8 cellular contexts compared by ENCODE assay signal in the genomic region with DNA sequence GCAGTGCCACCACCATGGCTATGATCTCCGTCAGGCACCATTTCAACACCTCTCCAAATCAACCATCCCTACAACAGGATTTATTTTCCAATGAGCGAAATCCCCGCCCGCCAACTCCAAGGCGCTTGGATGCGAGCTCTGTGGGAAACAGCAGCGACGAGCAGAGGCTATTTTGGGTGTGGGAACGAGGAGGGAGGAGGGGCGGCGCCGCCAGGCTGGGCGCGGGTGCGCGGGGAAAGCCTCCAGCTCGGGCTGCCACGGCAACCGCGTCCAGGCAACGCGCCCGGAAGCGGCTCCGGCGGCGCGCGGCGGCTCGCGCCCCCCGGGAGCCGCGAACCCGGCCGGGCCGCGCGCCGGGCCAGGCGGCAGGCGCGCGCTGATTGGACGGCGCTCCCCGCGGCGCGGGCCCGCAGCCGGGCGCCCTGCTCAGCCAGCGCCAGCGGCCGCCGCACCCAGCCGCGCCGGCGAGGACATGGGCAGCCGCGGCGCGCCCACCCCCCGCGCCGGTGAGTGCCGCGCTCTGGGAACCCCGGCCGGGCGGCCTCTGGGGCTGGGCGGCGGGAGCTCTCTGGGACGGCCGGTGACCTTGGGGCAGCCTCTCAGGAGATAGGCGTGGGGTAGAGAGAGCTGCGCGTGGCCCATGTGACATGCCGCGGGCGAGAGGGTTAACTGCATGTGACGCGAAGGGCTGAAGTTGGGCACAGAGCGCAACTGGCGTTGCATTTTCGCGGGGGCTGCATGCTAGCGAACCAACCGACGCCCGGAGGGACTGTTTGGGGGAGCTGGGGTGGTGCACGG. TPM values are rescaled to one million over a fixed set of nuclear protein-coding genes. Genes with fewer than 3 reads are reported as not detected.
DNase-seq lines count a peak whose midpoint lies in the region; ATAC-seq and TF ChIP-seq lines count a peak whose summit lies in the region.

Gene FAM81A (plus strand): TSS at position 410 of the 798 bp plus-strand sequence. CDS start 20,441 bp downstream, outside the sequence.

- H3K9me3 ChIP-seq in neural cell (ENCODE audit: low read length) (no peaks in the 10 kb centered on the region), transverse colon (no peaks in the 10 kb centered on the region)

- DNase-seq in COLO668 (lab: John Stamatoyannopoulos, UW; ENCODE audit: unreplicated experiment) (peak; percentile 95), NCI-H774 (lab: John Stamatoyannopoulos, UW) (peak; percentile 87), activated gamma-delta T cell treated with Interleukin-2 at 50 U/mL for 16 hours (peak; percentile 32), foreskin melanocyte (peak; percentile 64), transverse colon (peak; percentile 80)

- 0% methylated on average over 5 to 45 of the region's 95 CpGs for WGBS in transverse colon (ENCODE audit: low coverage in 1 of 2), 2 donors

- TF ChIP-seq POLR2A in transverse colon (IDR thresholded peaks at IDR 0.05): no peak

- no peaks in the 10 kb centered on the region for H4K20me1 ChIP-seq in neural cell (ENCODE audit: insufficient read depth)

- H3K79me2 ChIP-seq in neural cell (replicated peaks; ENCODE audit: insufficient read depth, low read length): no peaks in the 10 kb centered on the region

- peak; percentile 55 for ATAC-seq in GM19324 (IDR thresholded peaks at IDR 0.05; ENCODE audit: low FRiP score, unreplicated experiment)
- peak; percentile 86 for ATAC-seq in HG03432 (IDR thresholded peaks at IDR 0.05; ENCODE audit: unreplicated experiment)

- H3K9ac ChIP-seq in neural cell (ENCODE audit: low read length): peak within 1 kb of the TSS; percentile 70

- H3K4me1 ChIP-seq in transverse colon: peaks cover 0 to 17% (median 15%) of the 10 kb centered on the region in 4 donors

- H3K4me3 ChIP-seq in neural cell (ENCODE audit: low read length) (peak within 1 kb of the TSS; percentile 73), transverse colon (peak within 1 kb of the TSS; percentile 30 to 58 (median 43))

- peak within 1 kb of the TSS; percentile 70 for H3K4me2 ChIP-seq in neural cell (ENCODE audit: low read length)

- TF ChIP-seq RAD21 in neural cell (conservative IDR thresholded peaks at IDR 0.05): peak; percentile 47

- H3K27me3 ChIP-seq in neural cell (ENCODE audit: insufficient read depth, low read depth, low read length) (peaks cover 11% of the 10 kb centered on the region), transverse colon (peaks cover 18% of the 10 kb centered on the region)

- in situ Hi-C loops in transverse colon (cut with MboI; ENCODE audit: low pct_ligation_motif_present in 1 of 4, low pct_unique_long_range_greater_than_20kb in 1 of 4, low sequenced_read_pairs in 3 of 4): no loop called here

- H2AFZ ChIP-seq in neural cell (ENCODE audit: low read depth, low read length): peak within 1 kb of the TSS; percentile 59

- H3K9me2 ChIP-seq in neural cell (ENCODE audit: insufficient read depth, low read length): no peaks in the 10 kb centered on the region

- H3K27ac ChIP-seq in neural cell (ENCODE audit: low read length): peak within 1 kb of the TSS; percentile 41
- peak within 1 kb of the TSS in 3 of 4 donors; percentile 53 to 57 (median 55) for H3K27ac ChIP-seq in transverse colon

- no peaks in the 10 kb centered on the region for H3K36me3 ChIP-seq in neural cell (ENCODE audit: insufficient read depth, low read length)
- no peaks in the 10 kb centered on the region for H3K36me3 ChIP-seq in transverse colon

- intact Hi-C loops in transverse colon (cut with DNase I; ENCODE audit: low total_unique reads): loop anchor here (5.0 kb wide), 1 partner anchor 66 kb away; the partner anchor contains the start of gene MYO1E

- no peak for TF ChIP-seq EP300 in neural cell (conservative IDR thresholded peaks at IDR 0.05; ENCODE audit: poor library complexity, severe bottlenecking)
- TF ChIP-seq EP300 in transverse colon (IDR thresholded peaks at IDR 0.05; ENCODE audit: low read depth): no peak

- H3F3A ChIP-seq in neural cell (ENCODE audit: insufficient read depth, low read length, poor library complexity, severe bottlenecking): peaks cover 11% of the 10 kb centered on the region

- TF ChIP-seq CTCF in neural cell (IDR thresholded peaks at IDR 0.05; ENCODE audit: poor library complexity, severe bottlenecking) (no peak), transverse colon (IDR thresholded peaks at IDR 0.05) (no peak)

TF ChIP-seq in neural cell, 6 proteins besides CTCF, POLR2A, EP300 and RAD21:
- peak; percentile 31 for TF ChIP-seq REST (IDR thresholded peaks at IDR 0.05; ENCODE audit: borderline replicate concordance)
- TF ChIP-seq EZH2 (IDR thresholded peaks at IDR 0.05; ENCODE audit: borderline replicate concordance, insufficient read depth, low read length, poor library complexity, severe bottlenecking): no peak
- peak; percentile 74 for TF ChIP-seq MXI1 (conservative IDR thresholded peaks at IDR 0.05; ENCODE audit: poor library complexity, severe bottlenecking)
- TF ChIP-seq TAF1 (IDR thresholded peaks at IDR 0.05; ENCODE audit: low read depth): peak; percentile 42
- TF ChIP-seq SMC3 (conservative IDR thresholded peaks at IDR 0.05; ENCODE audit: poor library complexity): peak; percentile 11
- TF ChIP-seq POLR2AphosphoS5 (IDR thresholded peaks at IDR 0.05): peak; percentile 44

RNA-seq across cellular contexts. Expression of gene FAM81A, which starts in this region (rescaled TPM):
- polyA plus RNA-seq in neural cell: 4.5 and 5.0 TPM in 2 replicates
- 4.1 and 5.0 TPM in 2 replicates for polyA minus RNA-seq in neural cell
- 1 to 10 TPM in 2 of 4 donors, under 1 TPM in 1, not detected in 1; 0.80 to 8.4 (median 4.6) TPM for total RNA-seq in transverse colon

Comparison
In these comparisons a context has a peak if more than half of its experiments do, and no peak if none do; other contexts are left out.
1. Peak in every context shown above with its lines: DNase-seq, ATAC-seq, H3K4me3 ChIP-seq and H3K27ac ChIP-seq.
2. DNase-seq: peak in every context shown above with its lines; median percentile 95 in COLO668; 87 in NCI-H774; 80 in transverse colon; 64 in foreskin melanocyte; 32 in activated gamma-delta T cell treated with Interleukin-2 at 50 U/mL for 16 hours.